8 cellular contexts compared by ENCODE assay signal in genomic region chr4:39977489-39978377, GRCh38. TPM values are rescaled to one million over a fixed set of nuclear protein-coding genes. Genes with fewer than 3 reads are reported as not detected.
DNase-seq lines count a peak whose midpoint lies in the region; ATAC-seq and TF ChIP-seq lines count a peak whose summit lies in the region.

A gene with protein sequence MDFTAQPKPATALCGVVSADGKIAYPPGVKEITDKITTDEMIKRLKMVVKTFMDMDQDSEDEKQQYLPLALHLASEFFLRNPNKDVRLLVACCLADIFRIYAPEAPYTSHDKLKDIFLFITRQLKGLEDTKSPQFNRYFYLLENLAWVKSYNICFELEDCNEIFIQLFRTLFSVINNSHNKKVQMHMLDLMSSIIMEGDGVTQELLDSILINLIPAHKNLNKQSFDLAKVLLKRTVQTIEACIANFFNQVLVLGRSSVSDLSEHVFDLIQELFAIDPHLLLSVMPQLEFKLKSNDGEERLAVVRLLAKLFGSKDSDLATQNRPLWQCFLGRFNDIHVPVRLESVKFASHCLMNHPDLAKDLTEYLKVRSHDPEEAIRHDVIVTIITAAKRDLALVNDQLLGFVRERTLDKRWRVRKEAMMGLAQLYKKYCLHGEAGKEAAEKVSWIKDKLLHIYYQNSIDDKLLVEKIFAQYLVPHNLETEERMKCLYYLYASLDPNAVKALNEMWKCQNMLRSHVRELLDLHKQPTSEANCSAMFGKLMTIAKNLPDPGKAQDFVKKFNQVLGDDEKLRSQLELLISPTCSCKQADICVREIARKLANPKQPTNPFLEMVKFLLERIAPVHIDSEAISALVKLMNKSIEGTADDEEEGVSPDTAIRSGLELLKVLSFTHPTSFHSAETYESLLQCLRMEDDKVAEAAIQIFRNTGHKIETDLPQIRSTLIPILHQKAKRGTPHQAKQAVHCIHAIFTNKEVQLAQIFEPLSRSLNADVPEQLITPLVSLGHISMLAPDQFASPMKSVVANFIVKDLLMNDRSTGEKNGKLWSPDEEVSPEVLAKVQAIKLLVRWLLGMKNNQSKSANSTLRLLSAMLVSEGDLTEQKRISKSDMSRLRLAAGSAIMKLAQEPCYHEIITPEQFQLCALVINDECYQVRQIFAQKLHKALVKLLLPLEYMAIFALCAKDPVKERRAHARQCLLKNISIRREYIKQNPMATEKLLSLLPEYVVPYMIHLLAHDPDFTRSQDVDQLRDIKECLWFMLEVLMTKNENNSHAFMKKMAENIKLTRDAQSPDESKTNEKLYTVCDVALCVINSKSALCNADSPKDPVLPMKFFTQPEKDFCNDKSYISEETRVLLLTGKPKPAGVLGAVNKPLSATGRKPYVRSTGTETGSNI (N-terminal part only) (minus strand): TSS chr4:39977911. CDS start chr4:39976577, 1,334 bp downstream.

- H3K36me3 ChIP-seq in ACC112 (ENCODE audit: insufficient read depth, low read length) (peaks cover 12% of the 10 kb centered on the region; the same call in 1 of the 2 replicates), breast epithelium (no peaks in the 10 kb centered on the region), smooth muscle cell (ENCODE audit: low read depth) (no peaks in the 10 kb centered on the region)

- H3K27ac ChIP-seq in ACC112 (ENCODE audit: low read depth, low read length) (peak within 1 kb of the TSS; percentile 80), VCaP (peak within 1 kb of the TSS; percentile 96), breast epithelium (peak within 1 kb of the TSS; percentile 94 to 97), smooth muscle cell (ENCODE audit: low read depth) (peak within 1 kb of the TSS; percentile 93)

- H3K4me3 ChIP-seq in ACC112 (ENCODE audit: low read depth, low read length) (peak within 1 kb of the TSS; percentile 91), breast epithelium (peak within 1 kb of the TSS; percentile 93 to 97 (median 96)), smooth muscle cell (peak within 1 kb of the TSS; percentile 97)

- peaks cover 4% of the 10 kb centered on the region for H3F3A ChIP-seq in smooth muscle cell (ENCODE audit: low read depth)

- H3K9ac ChIP-seq in smooth muscle cell (ENCODE audit: low read depth), result peak within 1 kb of the TSS; percentile 97

- H3K79me2 ChIP-seq in ACC112 (ENCODE audit: control insufficient read depth, insufficient read depth, low read length, unreplicated experiment), result peaks cover 45% of the 10 kb centered on the region
- peaks cover 42% of the 10 kb centered on the region for H3K79me2 ChIP-seq in smooth muscle cell (ENCODE audit: low read depth)

- H4K20me1 ChIP-seq in smooth muscle cell (ENCODE audit: low read depth), result peaks cover 33% of the 10 kb centered on the region

- peak; percentile 69 for DNase-seq in NCI-H2171 treated with DMSO at 0.1 percent for 48 hours (lab: John Stamatoyannopoulos, UW)
- DNase-seq in breast epithelium (ENCODE audit: low spot score in 2 of 2), result peak; percentile 80 to 85
- DNase-seq in iPS-NIHi11 (ENCODE audit: low spot score), result peak; percentile 97
- DNase-seq in smooth muscle cell (lab: John Stamatoyannopoulos, UW; ENCODE audit: unreplicated experiment), result peak; percentile 68

- H3K4me2 ChIP-seq in smooth muscle cell, result peak within 1 kb of the TSS; percentile 86

- no peak for TF ChIP-seq POLR2A in breast epithelium (IDR thresholded peaks at IDR 0.05)

- ATAC-seq in GM18868 (IDR thresholded peaks at IDR 0.05; ENCODE audit: unreplicated experiment) (peak; percentile 77), HG03108 (IDR thresholded peaks at IDR 0.05; ENCODE audit: unreplicated experiment) (peak; percentile 76)

- H3K9me3 ChIP-seq in breast epithelium (no peaks in the 10 kb centered on the region), smooth muscle cell (replicated peaks; ENCODE audit: low read depth) (no peaks in the 10 kb centered on the region)

- H3K27me3 ChIP-seq in ACC112 (ENCODE audit: insufficient read depth, low read length) (no peaks in the 10 kb centered on the region), breast epithelium (no peaks in the 10 kb centered on the region), smooth muscle cell (ENCODE audit: low read depth) (no peaks in the 10 kb centered on the region)

- peaks cover 10% of the 10 kb centered on the region for H3K4me1 ChIP-seq in ACC112 (ENCODE audit: control insufficient read depth, insufficient read depth, low read length, unreplicated experiment)
- H3K4me1 ChIP-seq in breast epithelium, result peaks cover 0 to 8% of the 10 kb centered on the region in 2 donors
- H3K4me1 ChIP-seq in smooth muscle cell (ENCODE audit: low read depth), result peaks cover 17% of the 10 kb centered on the region

- intact Hi-C loops in breast epithelium (cut with DNase I; ENCODE audit: low total_unique reads), result loop anchor here (10.0 kb wide), 2 partner anchors 283 to 513 kb away; partner anchors contain the start of gene UBE2K

- H2AFZ ChIP-seq in ACC112 (ENCODE audit: low read length, unreplicated experiment) (peak within 1 kb of the TSS; percentile 88), smooth muscle cell (ENCODE audit: low read depth) (peak within 1 kb of the TSS; percentile 98)

- TF ChIP-seq CTCF in VCaP (conservative IDR thresholded peaks at IDR 0.05) (peak; percentile 99), breast epithelium (IDR thresholded peaks at IDR 0.05) (peak; percentile 58 to 96 (median 75)), smooth muscle cell (IDR thresholded peaks at IDR 0.05; ENCODE audit: borderline replicate concordance, insufficient read depth, poor library complexity, severe bottlenecking) (peak; percentile 85)

- 2% methylated on average over 74 of the region's 117 CpGs for WGBS in smooth muscle cell (ENCODE audit: low lambda C conversion rate)

RNA-seq across cellular contexts. Expression of the gene that starts here (rescaled TPM):
- total RNA-seq in breast epithelium (100 to 1,000 TPM in 1 of 3 donors, 10 to 100 TPM in 2; 69.9 to 106 (median 82.9) TPM), smooth muscle cell (57.5 and 61.3 TPM in 2 replicates)
- 18.3 and 19.4 TPM in 2 replicates for polyA plus RNA-seq in smooth muscle cell

Comparison
In these comparisons a context has a peak if more than half of its experiments do, and no peak if none do; other contexts are left out.
1. Peak in every context shown above with its lines: DNase-seq, ATAC-seq, H3K4me3 ChIP-seq and H3K27ac ChIP-seq.